31 cellular contexts compared by ENCODE assay signal in genomic region chr7:3710122-3710521, GRCh38.
"Had no signal": no experiment of that assay in that cellular context is flagged by ENCODE, and none has a peak within 500 bp of the region (broad histone marks: within the 10 kb centered on the region; RNA-seq: fewer than 3 reads in every experiment).

No MANE protein-coding gene starts in this region.

- H3K9me3 ChIP-seq: esophagus squamous epithelium had no signal

- H3K4me1 Mint-ChIP-seq: activated CD4-positive, alpha-beta T cell treated with anti-CD3 and anti-CD28 coated beads, Interleukin-2, amount 10 ng/mL, durations not matched to agents 24 days and 14 days; activated CD8-positive, alpha-beta memory T cell treated with anti-CD3 and anti-CD28 coated beads, Interleukin-2, amount 10 ng/mL, durations not matched to agents 7 days and 5 days; activated naive CD4-positive, alpha-beta T cell treated with anti-CD3 and anti-CD28 coated beads, Interleukin-2, amount 10 ng/mL, durations not matched to agents 7 days and 5 days; activated naive CD8-positive, alpha-beta T cell treated with anti-CD3 and anti-CD28 coated beads, Interleukin-2, amount 10 ng/mL, durations not matched to agents 7 days and 5 days; central memory CD8-positive, alpha-beta T cell had no signal

- H3K27ac Mint-ChIP-seq: activated CD4-positive, alpha-beta memory T cell treated with anti-CD3 and anti-CD28 coated beads for 36 hours; activated CD4-positive, alpha-beta T cell treated with anti-CD3 and anti-CD28 coated beads for 36 hours; activated CD4-positive, alpha-beta T cell treated with anti-CD3 and anti-CD28 coated beads, Interleukin-2, amount 10 ng/mL, durations not matched to agents 24 days and 14 days; activated CD8-positive, alpha-beta memory T cell treated with anti-CD3 and anti-CD28 coated beads, Interleukin-2, amount 10 ng/mL, durations not matched to agents 7 days and 5 days; activated CD8-positive, alpha-beta T cell treated with anti-CD3 and anti-CD28 coated beads, Interleukin-2, amount 10 ng/mL, durations not matched to agents 7 days and 5 days; activated naive CD4-positive, alpha-beta T cell treated with anti-CD3 and anti-CD28 coated beads, Interleukin-2, amount 10 ng/mL, durations not matched to agents 7 days and 5 days; activated naive CD4-positive, alpha-beta T cell treated with anti-CD3 and anti-CD28 coated beads, Interleukin-2, amount 50 U/mL, for 72 hours; activated naive CD8-positive, alpha-beta T cell treated with anti-CD3 and anti-CD28 coated beads, Interleukin-2, amount 10 ng/mL, durations not matched to agents 7 days and 5 days; activated T-cell treated with anti-CD3 and anti-CD28 coated beads, Interleukin-2, amount 50 U/mL, for 24 hours; activated T-cell treated with anti-CD3 and anti-CD28 coated beads, Interleukin-2, amount 50 U/mL, for 72 hours; dendritic cell treated with granulocyte-macrophage colony-stimulating factor and Interleukin-4, amounts not matched to agents 40 ng/mL and 50 ng/mL, for 4 days; T-helper 1 cell treated with Interleukin-12 subunit alpha and Interleukin-12 subunit beta and Interleukin-4 antibody, amounts not matched to agents 30 μg/mL and 1 μg/mL, for 36 hours had no signal

- H3K4me3 ChIP-seq: ascending aorta, coronary artery, dorsolateral prefrontal cortex, esophagus squamous epithelium, gastroesophageal sphincter, heart right ventricle, hepatocyte had no signal

- FAIRE-seq: bronchial epithelial cell had no signal

- H3K36me3 Mint-ChIP-seq: activated CD4-positive, alpha-beta memory T cell treated with anti-CD3 and anti-CD28 coated beads for 36 hours; activated CD8-positive, alpha-beta memory T cell treated with anti-CD3 and anti-CD28 coated beads, Interleukin-2, amount 10 ng/mL, durations not matched to agents 7 days and 5 days; activated naive CD4-positive, alpha-beta T cell treated with anti-CD3 and anti-CD28 coated beads, Interleukin-2, amount 10 ng/mL, durations not matched to agents 7 days and 5 days; activated naive CD4-positive, alpha-beta T cell treated with anti-CD3 and anti-CD28 coated beads, Interleukin-2, amount 50 U/mL, for 72 hours; activated naive CD8-positive, alpha-beta T cell treated with anti-CD3 and anti-CD28 coated beads, Interleukin-2, amount 10 ng/mL, durations not matched to agents 7 days and 5 days had no signal

- H3K4me1 ChIP-seq: ascending aorta, esophagus squamous epithelium, gastroesophageal sphincter, heart right ventricle had no signal

- H3K9me3 Mint-ChIP-seq: activated naive CD4-positive, alpha-beta T cell treated with anti-CD3 and anti-CD28 coated beads, Interleukin-2, amount 50 U/mL, for 72 hours; activated T-cell treated with anti-CD3 and anti-CD28 coated beads, Interleukin-2, amount 50 U/mL, for 24 hours; central memory CD8-positive, alpha-beta T cell; dendritic cell treated with granulocyte-macrophage colony-stimulating factor and Interleukin-4, amounts not matched to agents 40 ng/mL and 50 ng/mL, for 4 days; T-helper 1 cell treated with Interleukin-12 subunit alpha and Interleukin-12 subunit beta and Interleukin-4 antibody, amounts not matched to agents 30 μg/mL and 1 μg/mL, for 36 hours had no signal

- H3K36me3 ChIP-seq: ascending aorta, brain microvascular endothelial cell, esophagus squamous epithelium, gastroesophageal sphincter, heart right ventricle had no signal

- ATAC-seq: activated CD4-positive, alpha-beta T cell treated with anti-CD3 and anti-CD28 coated beads for 36 hours; activated CD8-positive, alpha-beta memory T cell treated with anti-CD3 and anti-CD28 coated beads, Interleukin-2, amount 10 ng/mL, durations not matched to agents 7 days and 5 days; activated CD8-positive, alpha-beta T cell treated with anti-CD3 and anti-CD28 coated beads, Interleukin-2, amount 10 ng/mL, durations not matched to agents 7 days and 5 days; activated naive CD4-positive, alpha-beta T cell treated with anti-CD3 and anti-CD28 coated beads, Interleukin-2, amount 50 U/mL, for 72 hours; activated T-cell treated with anti-CD3 and anti-CD28 coated beads, Interleukin-2, amount 50 U/mL, for 72 hours; gastroesophageal sphincter; heart right ventricle had no signal

- DNase-seq: activated CD4-positive, alpha-beta memory T cell treated with anti-CD3 and anti-CD28 coated beads for 36 hours; activated CD4-positive, alpha-beta T cell treated with anti-CD3 and anti-CD28 coated beads for 36 hours; activated CD4-positive, alpha-beta T cell treated with anti-CD3 and anti-CD28 coated beads, Interleukin-2, amount 10 ng/mL, durations not matched to agents 24 days and 14 days; activated CD4-positive, CD25-positive, alpha-beta regulatory T cell; activated CD4-positive, CD25-positive, alpha-beta regulatory T cell treated with anti-CD3 and anti-CD28 coated beads, Interleukin-2, amount 50 U/mL, for 72 hours; activated CD8-positive, alpha-beta memory T cell treated with anti-CD3 and anti-CD28 coated beads, Interleukin-2, amount 10 ng/mL, durations not matched to agents 7 days and 5 days; activated CD8-positive, alpha-beta memory T cell treated with anti-CD3 and anti-CD28 coated beads, Interleukin-2, amount 50 U/mL, for 4 hours; activated CD8-positive, alpha-beta T cell treated with anti-CD3 and anti-CD28 coated beads, Interleukin-2, amount 10 ng/mL, durations not matched to agents 7 days and 5 days; activated gamma-delta T cell; activated naive CD4-positive, alpha-beta T cell; activated naive CD4-positive, alpha-beta T cell treated with anti-CD3 and anti-CD28 coated beads, Interleukin-2, amount 10 ng/mL, durations not matched to agents 7 days and 5 days; activated naive CD8-positive, alpha-beta T cell treated with anti-CD3 and anti-CD28 coated beads, Interleukin-2, amount 10 ng/mL, durations not matched to agents 7 days and 5 days; activated T-cell treated with anti-CD3 and anti-CD28 coated beads, Interleukin-2, amount 50 U/mL, for 24 hours; activated T-cell treated with anti-CD3 and anti-CD28 coated beads, Interleukin-2, amount 50 U/mL, for 72 hours; brain microvascular endothelial cell; dorsolateral prefrontal cortex; effector memory CD4-positive, alpha-beta T cell; esophagus squamous epithelium; foreskin melanocyte; heart right ventricle; T-helper 9 cell had no signal

- H3K4me2 ChIP-seq: hepatocyte had no signal

- H3K27ac ChIP-seq: ascending aorta, brain microvascular endothelial cell, coronary artery, dorsolateral prefrontal cortex, epithelial cell of prostate, esophagus squamous epithelium, gastroesophageal sphincter, heart right ventricle, hepatocyte had no signal

- H3K27me3 Mint-ChIP-seq: activated CD4-positive, alpha-beta T cell treated with anti-CD3 and anti-CD28 coated beads for 36 hours; activated CD4-positive, alpha-beta T cell treated with anti-CD3 and anti-CD28 coated beads, Interleukin-2, amount 10 ng/mL, durations not matched to agents 24 days and 14 days; activated naive CD4-positive, alpha-beta T cell treated with anti-CD3 and anti-CD28 coated beads, Interleukin-2, amount 10 ng/mL, durations not matched to agents 7 days and 5 days; dendritic cell treated with granulocyte-macrophage colony-stimulating factor and Interleukin-4, amounts not matched to agents 40 ng/mL and 50 ng/mL, for 4 days had no signal

- H2AFZ ChIP-seq: hepatocyte had no signal

- H3K4me3 Mint-ChIP-seq: activated CD4-positive, alpha-beta memory T cell treated with anti-CD3 and anti-CD28 coated beads for 36 hours; activated CD4-positive, alpha-beta T cell treated with anti-CD3 and anti-CD28 coated beads for 36 hours; activated CD4-positive, alpha-beta T cell treated with anti-CD3 and anti-CD28 coated beads, Interleukin-2, amount 10 ng/mL, durations not matched to agents 24 days and 14 days; activated CD8-positive, alpha-beta memory T cell treated with anti-CD3 and anti-CD28 coated beads, Interleukin-2, amount 10 ng/mL, durations not matched to agents 7 days and 5 days; activated CD8-positive, alpha-beta T cell treated with anti-CD3 and anti-CD28 coated beads, Interleukin-2, amount 10 ng/mL, durations not matched to agents 7 days and 5 days; activated naive CD4-positive, alpha-beta T cell treated with anti-CD3 and anti-CD28 coated beads, Interleukin-2, amount 10 ng/mL, durations not matched to agents 7 days and 5 days; activated naive CD8-positive, alpha-beta T cell treated with anti-CD3 and anti-CD28 coated beads, Interleukin-2, amount 10 ng/mL, durations not matched to agents 7 days and 5 days; activated T-cell treated with anti-CD3 and anti-CD28 coated beads, Interleukin-2, amount 50 U/mL, for 24 hours; activated T-cell treated with anti-CD3 and anti-CD28 coated beads, Interleukin-2, amount 50 U/mL, for 72 hours; central memory CD8-positive, alpha-beta T cell; dendritic cell treated with granulocyte-macrophage colony-stimulating factor and Interleukin-4, amounts not matched to agents 40 ng/mL and 50 ng/mL, for 4 days; T-helper 1 cell treated with Interleukin-12 subunit alpha and Interleukin-12 subunit beta and Interleukin-4 antibody, amounts not matched to agents 30 μg/mL and 1 μg/mL, for 36 hours had no signal

- H3K27me3 ChIP-seq: ascending aorta, brain microvascular endothelial cell, esophagus squamous epithelium, gastroesophageal sphincter, hepatocyte had no signal

- H3K79me2 ChIP-seq: hepatocyte had no signal
